Comparison of ENCODE assay signal across 8 cellular contexts in the genomic region with DNA sequence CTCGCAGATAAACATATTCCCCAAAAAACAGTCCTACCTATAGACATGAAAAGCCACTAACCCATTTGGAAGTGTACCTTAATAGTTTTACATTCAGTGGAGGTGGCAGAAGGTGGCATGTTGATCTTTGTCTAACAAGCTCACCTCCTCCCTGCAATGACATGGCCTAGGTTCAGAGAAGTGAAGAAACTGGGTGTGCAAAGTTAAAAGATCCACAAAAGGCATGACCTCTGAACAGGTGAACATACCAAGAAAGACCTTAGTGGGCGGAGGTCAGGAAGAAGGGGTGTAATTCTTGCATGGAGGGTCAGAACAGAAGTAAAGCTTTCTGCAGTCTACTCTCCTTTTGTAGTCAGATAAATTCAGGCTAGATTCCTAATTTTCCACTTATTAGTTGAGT. TPM values are rescaled to one million over a fixed set of nuclear protein-coding genes. Genes with fewer than 3 reads are reported as not detected.
DNase-seq lines count a peak whose midpoint lies in the region; ATAC-seq and TF ChIP-seq lines count a peak whose summit lies in the region.

No MANE protein-coding gene starts in this region.

- H3K4me3 ChIP-seq in PC-9 (peak overlapping the region; percentile 78), esophagus squamous epithelium (peak overlapping the region; percentile 78 to 92 (median 88)), psoas muscle (peak overlapping the region; percentile 91)

- no peaks in the 10 kb centered on the region for H3F3A ChIP-seq in PC-9 (ENCODE audit: insufficient read depth, low read depth)

- peak overlapping the region; percentile 94 for H2AFZ ChIP-seq in PC-9

- H3K27ac ChIP-seq in PC-9 = peak overlapping the region; percentile 70; the same call in 1 of the 2 replicates
- H3K27ac ChIP-seq in esophagus squamous epithelium = peak overlapping the region; percentile 80 to 88 (median 85)
- peak overlapping the region; percentile 85 for H3K27ac ChIP-seq in psoas muscle

- H4K20me1 ChIP-seq in PC-9 (ENCODE audit: insufficient read depth) = no peaks in the 10 kb centered on the region

- intact Hi-C loops in PC-9 (cut with micrococcal nuclease; ENCODE audit: unreplicated experiment) = no loop called here
- intact Hi-C loops in esophagus squamous epithelium (cut with DNase I) = no loop called here
- intact Hi-C loops in psoas muscle (cut with DNase I) = loop anchor here in 1 of 2 donors (5.0 kb wide), 1 partner anchor 475 kb away; the partner anchor contains the start of genes ASTE1 and NEK11

- peak overlapping the region; percentile 92 for H3K4me2 ChIP-seq in PC-9

- TF ChIP-seq POLR2A in esophagus squamous epithelium (IDR thresholded peaks at IDR 0.05) = no peak

- POLR2A ChIA-PET in PC-9 (lab: Charles Lee; ENCODE audit: unreplicated experiment) = no interaction called here

- H3K27me3 ChIP-seq in PC-9 (ENCODE audit: insufficient read depth, low read depth) (no peaks in the 10 kb centered on the region), esophagus squamous epithelium (no peaks in the 10 kb centered on the region), psoas muscle (ENCODE audit: insufficient read depth in 3 of 3, low read length in 2 of 3) (no peaks in the 10 kb centered on the region)

- DNase-seq in NCI-H1417 (lab: John Stamatoyannopoulos, UW) = peak in 2 of 3 experiments; percentile 54 to 68
- DNase-seq in NCI-H1417 treated with DMSO at 0.1 percent for 48 hours (lab: John Stamatoyannopoulos, UW) = no peak
- DNase-seq in PC-9 = peak in 1 of 2 experiments; percentile 37
- no peak for DNase-seq in esophagus squamous epithelium (lab: John Stamatoyannopoulos, UW)
- no peak for DNase-seq in psoas muscle
- no peak for DNase-seq in midbrain (lab: John Stamatoyannopoulos, UW)
- no peak for DNase-seq in NCI-H446 treated with DMSO at 0.1 percent for 48 hours (lab: John Stamatoyannopoulos, UW)

- H3K79me2 ChIP-seq in PC-9 (ENCODE audit: low read depth) = peaks cover 37% of the 10 kb centered on the region

- WGBS in esophagus squamous epithelium, 2 donors = 36 to 42% methylated on average over 2 of the region's 2 CpGs
- 36 to 50% (median 47%) methylated on average over 2 of the region's 2 CpGs for WGBS in psoas muscle, 3 donors

- no peaks in the 10 kb centered on the region for H3K9me2 ChIP-seq in PC-9 (ENCODE audit: insufficient read depth)

- no peak for ATAC-seq in psoas muscle
- ATAC-seq in HG03442 (IDR thresholded peaks at IDR 0.05; ENCODE audit: unreplicated experiment) = no peak

- H3K36me3 ChIP-seq in PC-9 (ENCODE audit: low read depth) (peaks cover 34% of the 10 kb centered on the region), esophagus squamous epithelium (peaks cover 0 to 42% (median 3%) of the 10 kb centered on the region in 3 donors), psoas muscle (ENCODE audit: insufficient read depth in 1 of 2, low read depth in 1 of 2) (peaks cover 5 to 37% of the 10 kb centered on the region in 2 donors)

- BruUV-seq in PC-9 (replicated peaks; lab: Mats Ljungman, UMichigan) = no TSS peak

- CTCF ChIA-PET in PC-9 (lab: Charles Lee) = no interaction called here

- TF ChIP-seq CTCF in PC-9 (conservative IDR thresholded peaks at IDR 0.05) (no peak), esophagus squamous epithelium (IDR thresholded peaks at IDR 0.05) (no peak), psoas muscle (IDR thresholded peaks at IDR 0.05) (no peak)

- H3K4me1 ChIP-seq in PC-9 (replicated peaks; ENCODE audit: insufficient read depth) (peaks cover 19% of the 10 kb centered on the region), esophagus squamous epithelium (peaks cover 6 to 28% (median 8%) of the 10 kb centered on the region in 3 donors), psoas muscle (peaks cover 15% of the 10 kb centered on the region)

- H3K9me3 ChIP-seq in PC-9 (ENCODE audit: insufficient read depth, low read depth) (no peaks in the 10 kb centered on the region), esophagus squamous epithelium (no peaks in the 10 kb centered on the region), psoas muscle (no peaks in the 10 kb centered on the region)

RNA-seq across cellular contexts. Expression of gene MRPL3, which starts 0.8 kb away (rescaled TPM):
- 109 and 110 TPM in 2 replicates for total RNA-seq in PC-9 (2021)
- 100 to 1,000 TPM in 3 of 4 donors, 10 to 100 TPM in 1; 45.6 to 125 (median 104) TPM for total RNA-seq in esophagus squamous epithelium
- total RNA-seq in psoas muscle = 10 to 100 TPM; 53.0 to 95.3 (median 82.4) TPM
- polyA plus RNA-seq in psoas muscle = 100 to 1,000 TPM in 2 of 3 donors, 10 to 100 TPM in 1; 85.4 to 156 (median 116) TPM

Comparison
In these comparisons a context has a peak if more than half of its experiments do, and no peak if none do; other contexts are left out.
1. DNase-seq: peak in NCI-H1417 (2 of 3); none in NCI-H1417 treated with DMSO at 0.1 percent for 48 hours (single experiment), esophagus squamous epithelium (single experiment), psoas muscle (0 of 2), midbrain (single experiment) and NCI-H446 treated with DMSO at 0.1 percent for 48 hours (single experiment).
2. Peak in every context shown above with its lines, with median percentiles within 50 percentile points of each other: H3K27ac ChIP-seq and H3K4me3 ChIP-seq.